ENCODE assay signal across 17 cellular contexts in genomic region chr10:51368943-51369342, GRCh38.
DNase-seq lines count a peak whose midpoint lies in the region; ATAC-seq and TF ChIP-seq lines count a peak whose summit lies in the region.
"Had no signal": no experiment of that assay in that cellular context is flagged by ENCODE, and none has a peak within 500 bp of the region (broad histone marks: within the 10 kb centered on the region; RNA-seq: fewer than 3 reads in every experiment).

No MANE protein-coding gene starts in this region.

- no peaks in the 10 kb centered on the region for H3K9me3 Mint-ChIP-seq in HFFc6
- no peaks in the 10 kb centered on the region for H3K9me3 Mint-ChIP-seq in WTC11
- peaks cover 4% of the 10 kb centered on the region for H3K9me3 Mint-ChIP-seq in mesothelial cell of epicardium
- H3K9me3 Mint-ChIP-seq: activated CD4-positive, alpha-beta memory T cell treated with anti-CD3 and anti-CD28 coated beads, Interleukin-2, amount 10 ng/mL, durations not matched to agents 7 days and 5 days; activated T-helper 1 cell treated with anti-CD3 and anti-CD28 coated beads, Interleukin-12 subunit alpha, Interleukin-12 subunit beta, Interleukin-2, Interleukin-4 antibody, amounts not matched to agents 30 ng/mL and 10 ng/mL and 1 ng/mL, durations not matched to agents 14 hours and 24 hours and 36 hours had no signal

- peaks cover 1% of the 10 kb centered on the region; the same call in 1 of the 2 replicates for H3K27me3 Mint-ChIP-seq in HFFc6 (ENCODE audit: insufficient read depth)
- H3K27me3 Mint-ChIP-seq in WTC11 (ENCODE audit: low read depth), result no peaks in the 10 kb centered on the region; the same call in 1 of the 2 replicates
- no peaks in the 10 kb centered on the region for H3K27me3 Mint-ChIP-seq in mesothelial cell of epicardium (ENCODE audit: low read depth)
- H3K27me3 Mint-ChIP-seq: activated CD4-positive, alpha-beta memory T cell treated with anti-CD3 and anti-CD28 coated beads, Interleukin-2, amount 10 ng/mL, durations not matched to agents 7 days and 5 days had no signal

- POLR2A ChIA-PET in WTC11 (lab: Charles Lee), result interaction anchor here (1.3 kb wide), 1 partner anchor 111 kb away, joined by 3 read pairs; no protein-coding TSS in a partner anchor

- H3K36me3 ChIP-seq in GM06990 (ENCODE audit: control insufficient read depth, insufficient read depth, low read length) (no peaks in the 10 kb centered on the region), thyroid gland (no peaks in the 10 kb centered on the region)
- H3K36me3 ChIP-seq: colonic mucosa, SJSA1, spleen had no signal

- H3K4me1 Mint-ChIP-seq in HFFc6 (ENCODE audit: low read depth) (peaks cover 19% of the 10 kb centered on the region), WTC11 (peaks cover 64% of the 10 kb centered on the region), mesothelial cell of epicardium (peaks cover 27% of the 10 kb centered on the region)
- H3K4me1 Mint-ChIP-seq: activated CD4-positive, alpha-beta memory T cell treated with anti-CD3 and anti-CD28 coated beads, Interleukin-2, amount 10 ng/mL, durations not matched to agents 7 days and 5 days had no signal

- TF ChIP-seq POLR2A in thyroid gland (IDR thresholded peaks at IDR 0.05), result no peak

- TF ChIP-seq CTCF in GM06990 (IDR thresholded peaks at IDR 0.05; ENCODE audit: insufficient read depth, low read length, poor library complexity, severe bottlenecking), result peak; percentile 63
- peak; percentile 58 for TF ChIP-seq CTCF in HFFc6 (IDR thresholded peaks at IDR 0.05)
- no peak; the same call in 1 of the 2 replicates for TF ChIP-seq CTCF in WTC11 (IDR thresholded peaks at IDR 0.05)
- peak; percentile 33 for TF ChIP-seq CTCF in mesothelial cell of epicardium (IDR thresholded peaks at IDR 0.05; ENCODE audit: unreplicated experiment)
- TF ChIP-seq CTCF in thyroid gland (IDR thresholded peaks at IDR 0.05), result no peak

- no peaks in the 10 kb centered on the region for H3K9me3 ChIP-seq in thyroid gland
- H3K9me3 ChIP-seq: colonic mucosa, SJSA1, spleen had no signal

- H3K36me3 Mint-ChIP-seq in HFFc6 (ENCODE audit: low read depth), result no peaks in the 10 kb centered on the region
- no peaks in the 10 kb centered on the region for H3K36me3 Mint-ChIP-seq in WTC11
- peaks cover 2% of the 10 kb centered on the region for H3K36me3 Mint-ChIP-seq in mesothelial cell of epicardium

- no peaks in the 10 kb centered on the region for H3K27me3 ChIP-seq in GM06990 (replicated peaks; ENCODE audit: control insufficient read depth, insufficient read depth, low read length)
- H3K27me3 ChIP-seq in thyroid gland, result no peaks in the 10 kb centered on the region
- H3K27me3 ChIP-seq: colonic mucosa, hepatocyte, SJSA1, spleen had no signal

- WGBS in thyroid gland, 2 donors, result 90 to 91% methylated on average over 5 of the region's 5 CpGs

- CTCF ChIA-PET in WTC11 (lab: Charles Lee), result interaction anchor here (0.5 to 2.2 kb wide), 10 partner anchors 9 to 363 kb away, joined by 3 to 14 read pairs (median 4); no protein-coding TSS in a partner anchor

- no peak overlapping the region for H3K4me3 ChIP-seq in GM06990 (replicated peaks; ENCODE audit: low read depth, low read length)
- no peak overlapping the region for H3K4me3 ChIP-seq in thyroid gland (replicated peaks in 1 of 3)
- H3K4me3 ChIP-seq: colonic mucosa, hepatocyte, SJSA1, spleen had no signal

- H3K4me1 ChIP-seq in thyroid gland, result no peaks in the 10 kb centered on the region
- H3K4me1 ChIP-seq: colonic mucosa, SJSA1, spleen had no signal

- intact Hi-C loops in thyroid gland (cut with DNase I), result no loop called here

- no peak for DNase-seq in GM06990 (ENCODE audit: extremely low read depth, insufficient read length)
- no peak for DNase-seq in HFFc6
- peak; percentile 21 for DNase-seq in WTC11 (ENCODE audit: low spot score)
- DNase-seq in mesothelial cell of epicardium (ENCODE audit: low spot score in 2 of 2, unreplicated experiment in 2 of 2), result no peak
- DNase-seq in NCI-H526 treated with DMSO at 0.1 percent for 48 hours (lab: John Stamatoyannopoulos, UW), result no peak
- no peak for DNase-seq in thyroid gland
- DNase-seq in activated gamma-delta T cell treated with Interleukin-2 at 50 U/mL for 16 hours, result no peak
- DNase-seq: activated CD4-positive, alpha-beta memory T cell treated with anti-CD3 and anti-CD28 coated beads, Interleukin-2, amount 10 ng/mL, durations not matched to agents 7 days and 5 days; C1 segment of cervical spinal cord; colonic mucosa; EL; left colon; spleen; stimulated activated naive CD8-positive, alpha-beta T cell treated with anti-CD3 and anti-CD28 coated beads, Interleukin-15, Interleukin-2, amounts not matched to agents 100 U/mL and 50 U/mL, for 24 hours had no signal

- no peak overlapping the region for H3K4me3 Mint-ChIP-seq in HFFc6
- no peak overlapping the region for H3K4me3 Mint-ChIP-seq in WTC11
- no peak overlapping the region for H3K4me3 Mint-ChIP-seq in mesothelial cell of epicardium
- H3K4me3 Mint-ChIP-seq: activated CD4-positive, alpha-beta memory T cell treated with anti-CD3 and anti-CD28 coated beads, Interleukin-2, amount 10 ng/mL, durations not matched to agents 7 days and 5 days; activated T-helper 1 cell treated with anti-CD3 and anti-CD28 coated beads, Interleukin-12 subunit alpha, Interleukin-12 subunit beta, Interleukin-2, Interleukin-4 antibody, amounts not matched to agents 30 ng/mL and 10 ng/mL and 1 ng/mL, durations not matched to agents 14 hours and 24 hours and 36 hours had no signal

- ATAC-seq in WTC11, result peak; percentile 60
- ATAC-seq: left colon; stimulated activated naive CD8-positive, alpha-beta T cell treated with anti-CD3 and anti-CD28 coated beads, Interleukin-15, Interleukin-2, amounts not matched to agents 100 U/mL and 50 U/mL, for 24 hours had no signal

- H3K27ac ChIP-seq in thyroid gland, result no peak overlapping the region
- H3K27ac ChIP-seq: colonic mucosa, hepatocyte, SJSA1, spleen had no signal

- H3K27ac Mint-ChIP-seq in HFFc6 (no peak overlapping the region), WTC11 (no peak overlapping the region), mesothelial cell of epicardium (no peak overlapping the region)
- H3K27ac Mint-ChIP-seq: activated CD4-positive, alpha-beta memory T cell treated with anti-CD3 and anti-CD28 coated beads, Interleukin-2, amount 10 ng/mL, durations not matched to agents 7 days and 5 days; activated T-helper 1 cell treated with anti-CD3 and anti-CD28 coated beads, Interleukin-12 subunit alpha, Interleukin-12 subunit beta, Interleukin-2, Interleukin-4 antibody, amounts not matched to agents 30 ng/mL and 10 ng/mL and 1 ng/mL, durations not matched to agents 14 hours and 24 hours and 36 hours had no signal

TF ChIP-seq in WTC11, 78 proteins besides CTCF, POLR2A, EP300 and RAD21 (continues in another document):
- TF ChIP-seq KAT7 (CRISPR knock-in tag; IDR thresholded peaks at IDR 0.05; ENCODE audit: borderline replicate concordance) (no peak), RELA (CRISPR knock-in tag; IDR thresholded peaks at IDR 0.05; ENCODE audit: borderline replicate concordance) (no peak), ZBTB21 (CRISPR knock-in tag; IDR thresholded peaks at IDR 0.05; ENCODE audit: borderline replicate concordance) (no peak), ATF3 (CRISPR knock-in tag; conservative IDR thresholded peaks at IDR 0.05) (no peak), ZNF121 (CRISPR knock-in tag; IDR thresholded peaks at IDR 0.05) (no peak), CBFB (CRISPR knock-in tag; IDR thresholded peaks at IDR 0.05; ENCODE audit: low read depth) (no peak), FOXP4 (CRISPR knock-in tag; IDR thresholded peaks at IDR 0.05) (no peak), NR2C2 (CRISPR knock-in tag; IDR thresholded peaks at IDR 0.05) (no peak), ATF1 (CRISPR knock-in tag; IDR thresholded peaks at IDR 0.05) (no peak), ZNF416 (CRISPR knock-in tag; IDR thresholded peaks at IDR 0.05) (no peak)

Comparison
In these comparisons a context has a peak if more than half of its experiments do, and no peak if none do; other contexts are left out.
1. CTCF ChIP-seq: peak in GM06990 (single experiment), HFFc6 (single experiment) and mesothelial cell of epicardium (single experiment); none in WTC11 (single experiment) and thyroid gland (0 of 6).